28 cellular contexts compared by ENCODE assay signal in genomic region chr18:35547008-35547605, GRCh38.
"Had no signal": no experiment of that assay in that cellular context is flagged by ENCODE, and none has a peak within 500 bp of the region (broad histone marks: within the 10 kb centered on the region; RNA-seq: fewer than 3 reads in every experiment).

No MANE protein-coding gene starts in this region.

- ATAC-seq: activated CD8-positive, alpha-beta T cell treated with anti-CD3 and anti-CD28 coated beads, Interleukin-2, amount 10 ng/mL, durations not matched to agents 7 days and 5 days; SK-N-SH treated with all-trans-retinoic acid at 6 μM for 48 hours; WTC11 had no signal

- H3K36me3 ChIP-seq: adrenal gland, breast epithelium, Peyer's patch, SJSA1 had no signal

- H3K4me3 Mint-ChIP-seq: activated CD8-positive, alpha-beta T cell treated with anti-CD3 and anti-CD28 coated beads, Interleukin-2, amount 10 ng/mL, durations not matched to agents 7 days and 5 days; activated naive CD8-positive, alpha-beta T cell treated with anti-CD3 and anti-CD28 coated beads, Interleukin-2, amount 10 ng/mL, durations not matched to agents 7 days and 5 days; activated T-cell treated with anti-CD3 and anti-CD28 coated beads, Interleukin-2, amount 50 U/mL, for 24 hours; activated T-helper 1 cell treated with anti-CD3 and anti-CD28 coated beads, Interleukin-12 subunit alpha, Interleukin-12 subunit beta, Interleukin-2, Interleukin-4 antibody, amounts not matched to agents 30 ng/mL and 10 ng/mL and 1 ng/mL, durations not matched to agents 14 hours and 24 hours and 36 hours; T-helper 1 cell treated with Interleukin-12 subunit alpha and Interleukin-12 subunit beta and Interleukin-4 antibody, amounts not matched to agents 30 μg/mL and 1 μg/mL, for 36 hours; WTC11 had no signal

- H3K4me3 ChIP-seq: adrenal gland, breast epithelium, Peyer's patch, SJSA1 had no signal

- H3K4me1 Mint-ChIP-seq: activated naive CD8-positive, alpha-beta T cell treated with anti-CD3 and anti-CD28 coated beads, Interleukin-2, amount 10 ng/mL, durations not matched to agents 7 days and 5 days; WTC11 had no signal

- H3K4me1 ChIP-seq: adrenal gland, breast epithelium, Peyer's patch, SJSA1 had no signal

- H3K36me3 Mint-ChIP-seq: WTC11 had no signal

- DNase-seq: activated CD4-positive, alpha-beta T cell treated with anti-CD3 and anti-CD28 coated beads for 48 hours; activated CD4-positive, alpha-beta T cell treated with anti-CD3 and anti-CD28 coated beads, Interleukin-2, amount 50 U/mL, for 4 hours; activated CD4-positive, CD25-positive, alpha-beta regulatory T cell treated with anti-CD3 and anti-CD28 coated beads, Interleukin-2, amount 50 U/mL, for 72 hours; activated CD8-positive, alpha-beta T cell treated with anti-CD3 and anti-CD28 coated beads, Interleukin-2, amount 10 ng/mL, durations not matched to agents 7 days and 5 days; activated effector memory CD4-positive, alpha-beta T cell treated with Interleukin-2 at 50 U/mL for 16 hours; activated naive CD4-positive, alpha-beta T cell; activated naive CD8-positive, alpha-beta T cell treated with anti-CD3 and anti-CD28 coated beads, Interleukin-2, amount 10 ng/mL, durations not matched to agents 7 days and 5 days; activated T-cell treated with anti-CD3 and anti-CD28 coated beads, Interleukin-2, amount 50 U/mL, for 24 hours; adrenal gland; aorta; caudate nucleus; NCI-H1092; NCI-H1417; NCI-H1694; NCI-H2029; NCI-H510A treated with DMSO at 0.1 percent for 48 hours; NCI-H69; Peyer's patch; Right ventricle myocardium superior; SW 1271 had no signal

- H3K9me3 ChIP-seq: adrenal gland, breast epithelium, Peyer's patch, SJSA1 had no signal

- H3K4me2 ChIP-seq: KMS-11 had no signal

- H3K27ac Mint-ChIP-seq: activated CD8-positive, alpha-beta T cell treated with anti-CD3 and anti-CD28 coated beads, Interleukin-2, amount 10 ng/mL, durations not matched to agents 7 days and 5 days; activated naive CD8-positive, alpha-beta T cell treated with anti-CD3 and anti-CD28 coated beads, Interleukin-2, amount 10 ng/mL, durations not matched to agents 7 days and 5 days; activated T-cell treated with anti-CD3 and anti-CD28 coated beads, Interleukin-2, amount 50 U/mL, for 24 hours; activated T-helper 1 cell treated with anti-CD3 and anti-CD28 coated beads, Interleukin-12 subunit alpha, Interleukin-12 subunit beta, Interleukin-2, Interleukin-4 antibody, amounts not matched to agents 30 ng/mL and 10 ng/mL and 1 ng/mL, durations not matched to agents 14 hours and 24 hours and 36 hours; T-helper 1 cell treated with Interleukin-12 subunit alpha and Interleukin-12 subunit beta and Interleukin-4 antibody, amounts not matched to agents 30 μg/mL and 1 μg/mL, for 36 hours; WTC11 had no signal

- H3K27me3 ChIP-seq: adrenal gland, breast epithelium, Peyer's patch had no signal

- H3K27ac ChIP-seq: adrenal gland, breast epithelium, KMS-11, Peyer's patch, RWPE1, SJSA1 had no signal
